1 cellular context compared by ENCODE assay signal in genomic region chr13:42056585-42056984, GRCh38.
TF ChIP-seq lines count a peak whose summit lies in the region.

No MANE protein-coding gene starts in this region.

TF ChIP-seq in GM12878, 131 proteins besides CTCF, POLR2A, EP300 and RAD21:
- TF ChIP-seq HDAC2 (IDR thresholded peaks at IDR 0.05) (no peak), MLLT1 (IDR thresholded peaks at IDR 0.05) (0 out of 2 replicates have a peak, but pooled peaks have one; percentile 33)
